8 cellular contexts compared by ENCODE assay signal in the genomic region with DNA sequence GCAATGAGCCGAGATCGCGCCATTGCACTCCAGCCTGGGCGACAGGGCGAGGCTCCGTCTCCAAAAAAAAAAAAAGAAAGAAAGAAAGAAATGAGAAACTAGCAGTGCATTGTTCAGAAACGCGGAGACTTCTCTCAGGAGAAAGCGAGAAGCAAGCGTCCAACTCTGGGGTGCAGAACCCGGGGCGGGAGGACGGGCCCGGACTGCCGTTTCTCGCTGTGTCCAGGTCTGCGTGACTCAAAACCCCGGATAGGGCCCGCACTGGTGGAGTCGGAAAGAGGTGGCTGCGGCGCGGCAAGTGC. TPM values are rescaled to one million over a fixed set of nuclear protein-coding genes. Genes with fewer than 3 reads are reported as not detected.
DNase-seq lines count a peak whose midpoint lies in the region; ATAC-seq and TF ChIP-seq lines count a peak whose summit lies in the region.

No MANE protein-coding gene starts in this region.

- DNase-seq in AG10803 (ENCODE audit: low read depth) (no peak), dorsolateral prefrontal cortex (no peak), GM13976 (ENCODE audit: low spot score) (no peak), HUDEP-2 (lab: John Stamatoyannopoulos, UW; ENCODE audit: unreplicated experiment in 76 of 76) (no peak)
- DNase-seq in natural killer cell treated with Interleukin-12 subunit alpha and Interleukin-12 subunit beta and Interleukin-15 and Interleukin-18, amount 100 ng/mL, for 72 hours (ENCODE audit: low spot score): no peak

- intact Hi-C loops in dorsolateral prefrontal cortex (cut with DNase I): loop anchor here (1.0 to 10.0 kb wide), 5 partner anchors 40 to 240 kb away; a partner anchor contains a TSS

- H3K27me3 ChIP-seq in Loucy (ENCODE audit: insufficient read depth, low read length, poor library complexity, severe bottlenecking) (no peaks in the 10 kb centered on the region), dorsolateral prefrontal cortex (no peaks in the 10 kb centered on the region)

- TF ChIP-seq CTCF in AG10803 (conservative IDR thresholded peaks at IDR 0.05; ENCODE audit: low read length): no peak
- TF ChIP-seq CTCF in Loucy (conservative IDR thresholded peaks at IDR 0.05; ENCODE audit: low read length): no peak
- TF ChIP-seq CTCF in dorsolateral prefrontal cortex (IDR thresholded peaks at IDR 0.05 in 54 of 56, conservative IDR thresholded peaks at IDR 0.05 in 2 of 56; ENCODE audit: low read depth in 1 of 56, partially characterized antibody in 56 of 56): peak in 1 of 56 donors; percentile 6
- TF ChIP-seq CTCF in GM13976 (IDR thresholded peaks at IDR 0.05; ENCODE audit: borderline replicate concordance, control extremely low read depth, extremely low read depth, insufficient read depth, missing control alignments): no peak

- no peaks in the 10 kb centered on the region for H3K36me3 Mint-ChIP-seq in natural killer cell treated with Interleukin-12 subunit alpha and Interleukin-12 subunit beta and Interleukin-15 and Interleukin-18, amount 100 ng/mL, for 72 hours

- H3K4me3 ChIP-seq in AG10803 (ENCODE audit: low read length): peak overlapping the region; percentile 97
- H3K4me3 ChIP-seq in Loucy (ENCODE audit: low read length, poor library complexity, severe bottlenecking): peak overlapping the region; percentile 94
- H3K4me3 ChIP-seq in dorsolateral prefrontal cortex: peak overlapping the region; percentile 69 to 100 (median 99)

- peak overlapping the region; percentile 95 for H3K4me2 ChIP-seq in Loucy (ENCODE audit: low read depth, low read length, poor library complexity, severe bottlenecking)

- peaks cover 23 to 24% of the 10 kb centered on the region in 2 donors for H3K4me1 Mint-ChIP-seq in natural killer cell treated with Interleukin-12 subunit alpha and Interleukin-12 subunit beta and Interleukin-15 and Interleukin-18, amount 100 ng/mL, for 72 hours (ENCODE audit: low read depth in 2 of 2)

- H4K20me1 ChIP-seq in Loucy (ENCODE audit: insufficient read depth, low read length, poor library complexity, severe bottlenecking): peaks cover 16% of the 10 kb centered on the region

- H3K9me3 ChIP-seq in Loucy (ENCODE audit: insufficient read depth, low read depth, low read length): no peaks in the 10 kb centered on the region

- ATAC-seq in natural killer cell treated with Interleukin-12 subunit alpha and Interleukin-12 subunit beta and Interleukin-15 and Interleukin-18, amount 100 ng/mL, for 72 hours: no peak
- ATAC-seq in GM18868 (IDR thresholded peaks at IDR 0.05; ENCODE audit: unreplicated experiment): no peak
- no peak for ATAC-seq in GM21528 (IDR thresholded peaks at IDR 0.05; ENCODE audit: low FRiP score, unreplicated experiment)

- H3K27me3 Mint-ChIP-seq in natural killer cell treated with Interleukin-12 subunit alpha and Interleukin-12 subunit beta and Interleukin-15 and Interleukin-18, amount 100 ng/mL, for 72 hours: no peaks in the 10 kb centered on the region

- in situ Hi-C loops in GM13976 (cut with MboI; ENCODE audit: low sequenced_read_pairs, unreplicated experiment): no loop called here

- no peaks in the 10 kb centered on the region for H3K9me2 ChIP-seq in Loucy (replicated peaks; ENCODE audit: low read depth, low read length)

- H3K9ac ChIP-seq in Loucy (ENCODE audit: low read depth, low read length, poor library complexity, severe bottlenecking): peak overlapping the region; percentile 99

- H3K36me3 ChIP-seq in Loucy (ENCODE audit: insufficient read depth, low read length): no peaks in the 10 kb centered on the region

- H2AFZ ChIP-seq in Loucy (ENCODE audit: low read length): 0 out of 2 replicates have a peak overlapping the region, but pooled peaks have one; percentile 17

- peak overlapping the region; percentile 98 to 100 for H3K27ac Mint-ChIP-seq in natural killer cell treated with Interleukin-12 subunit alpha and Interleukin-12 subunit beta and Interleukin-15 and Interleukin-18, amount 100 ng/mL, for 72 hours

- no peaks in the 10 kb centered on the region for H3F3A ChIP-seq in Loucy (ENCODE audit: low read depth)

- H3K4me3 Mint-ChIP-seq in natural killer cell treated with Interleukin-12 subunit alpha and Interleukin-12 subunit beta and Interleukin-15 and Interleukin-18, amount 100 ng/mL, for 72 hours: peak overlapping the region; percentile 100

- H3K9me3 Mint-ChIP-seq in natural killer cell treated with Interleukin-12 subunit alpha and Interleukin-12 subunit beta and Interleukin-15 and Interleukin-18, amount 100 ng/mL, for 72 hours: no peaks in the 10 kb centered on the region

- peaks cover 28% of the 10 kb centered on the region for H3K4me1 ChIP-seq in Loucy (ENCODE audit: insufficient read depth, low read length, poor library complexity, severe bottlenecking)

- peak overlapping the region; percentile 16 to 100 (median 100) for H3K27ac ChIP-seq in dorsolateral prefrontal cortex

- H3K79me2 ChIP-seq in Loucy (ENCODE audit: insufficient read depth, low read length): peaks cover 25% of the 10 kb centered on the region

RNA-seq across cellular contexts. Expression of a gene that starts 0.4 kb away (rescaled TPM):
- 100 to 1,000 TPM in 116 of 120 experiments, 10 to 100 TPM in 4; 86.0 to 202 (median 127) TPM for total RNA-seq in dorsolateral prefrontal cortex
- total RNA-seq in natural killer cell treated with Interleukin-12 subunit alpha and Interleukin-12 subunit beta and Interleukin-15 and Interleukin-18, amount 100 ng/mL, for 72 hours: 10 to 100 TPM; 29.3 to 43.5 TPM

RNA-seq across cellular contexts. Expression of a gene that starts 15.0 kb away (rescaled TPM):
- total RNA-seq in dorsolateral prefrontal cortex: 10 to 100 TPM in 115 of 120 experiments, 1 to 10 TPM in 5; 8.1 to 32.9 (median 19.4) TPM
- 1 to 10 TPM in 1 of 2 donors, under 1 TPM in 1; 0.81 to 2.4 TPM for total RNA-seq in natural killer cell treated with Interleukin-12 subunit alpha and Interleukin-12 subunit beta and Interleukin-15 and Interleukin-18, amount 100 ng/mL, for 72 hours

RNA-seq across cellular contexts. Expression of a gene that starts 17.1 kb away (rescaled TPM):
- total RNA-seq in dorsolateral prefrontal cortex: 10 to 100 TPM in 7 of 120 experiments, 1 to 10 TPM in 113; 1.2 to 13.7 (median 4.2) TPM
- 1 to 10 TPM; 4.9 to 6.1 TPM for total RNA-seq in natural killer cell treated with Interleukin-12 subunit alpha and Interleukin-12 subunit beta and Interleukin-15 and Interleukin-18, amount 100 ng/mL, for 72 hours

RNA-seq across cellular contexts. Expression of a gene that starts 40.2 kb away (rescaled TPM):
- 100 to 1,000 TPM in 102 of 120 experiments, 10 to 100 TPM in 18; 79.2 to 139 (median 114) TPM for total RNA-seq in dorsolateral prefrontal cortex
- total RNA-seq in natural killer cell treated with Interleukin-12 subunit alpha and Interleukin-12 subunit beta and Interleukin-15 and Interleukin-18, amount 100 ng/mL, for 72 hours: 100 to 1,000 TPM in 1 of 2 donors, 10 to 100 TPM in 1; 97.6 to 146 TPM

RNA-seq across cellular contexts. Expression of a gene that starts 43.9 kb away (rescaled TPM):
- total RNA-seq in dorsolateral prefrontal cortex: 10 to 100 TPM; 20.7 to 39.4 (median 29.1) TPM
- total RNA-seq in natural killer cell treated with Interleukin-12 subunit alpha and Interleukin-12 subunit beta and Interleukin-15 and Interleukin-18, amount 100 ng/mL, for 72 hours: 10 to 100 TPM; 37.2 to 51.7 TPM
